Comparison of ENCODE assay signal across 28 cellular contexts in genomic region chr5:146402949-146403348, GRCh38.
"Had no signal": no experiment of that assay in that cellular context is flagged by ENCODE, and none has a peak within 500 bp of the region (broad histone marks: within the 10 kb centered on the region; RNA-seq: fewer than 3 reads in every experiment).

No MANE protein-coding gene starts in this region.

- H3K4me1 ChIP-seq: ascending aorta, colonic mucosa, left ventricle myocardium inferior, right lobe of liver, testis, transverse colon had no signal

- H3K4me1 Mint-ChIP-seq: brain, nephron had no signal

- H3K36me3 Mint-ChIP-seq: brain had no signal

- H3K9me3 ChIP-seq: ascending aorta, colonic mucosa, left ventricle myocardium inferior, mucosa of descending colon, ovary, right lobe of liver, testis, transverse colon had no signal

- H3K4me3 ChIP-seq: ascending aorta, cardiac muscle cell, colonic mucosa, dorsolateral prefrontal cortex, left ventricle myocardium inferior, lung, mucosa of descending colon, ovary, right lobe of liver, testis, transverse colon had no signal

- H3K27ac ChIP-seq: ascending aorta, cardiac muscle cell, colonic mucosa, dorsolateral prefrontal cortex, left ventricle myocardium inferior, ovary, right lobe of liver, testis, transverse colon had no signal

- ATAC-seq: activated CD4-positive, CD25-positive, alpha-beta regulatory T cell treated with anti-CD3 and anti-CD28 coated beads, Interleukin-2, amount 50 U/mL, for 24 hours; mucosa of descending colon; right lobe of liver; stimulated activated naive CD8-positive, alpha-beta T cell treated with anti-CD3 and anti-CD28 coated beads, Interleukin-15, Interleukin-2, amounts not matched to agents 100 U/mL and 50 U/mL, for 24 hours had no signal

- H3K36me3 ChIP-seq: ascending aorta, cardiac muscle cell, colonic mucosa, left ventricle myocardium inferior, ovary, right lobe of liver, transverse colon had no signal

- H3K4me3 Mint-ChIP-seq: activated naive CD4-positive, alpha-beta T cell treated with anti-CD3 and anti-CD28 coated beads for 36 hours; activated naive CD8-positive, alpha-beta T cell treated with anti-CD3 and anti-CD28 coated beads, Interleukin-2, amount 10 ng/mL, durations not matched to agents 7 days and 5 days; activated T-helper 1 cell treated with anti-CD3 and anti-CD28 coated beads, Interleukin-12 subunit alpha, Interleukin-12 subunit beta, Interleukin-2, Interleukin-4 antibody, amounts not matched to agents 30 ng/mL and 10 ng/mL and 1 ng/mL, durations not matched to agents 14 hours and 24 hours and 36 hours; brain; nephron had no signal

- H3K9me3 Mint-ChIP-seq: activated naive CD4-positive, alpha-beta T cell treated with anti-CD3 and anti-CD28 coated beads for 36 hours; activated naive CD8-positive, alpha-beta T cell treated with anti-CD3 and anti-CD28 coated beads, Interleukin-2, amount 10 ng/mL, durations not matched to agents 7 days and 5 days; activated T-helper 1 cell treated with anti-CD3 and anti-CD28 coated beads, Interleukin-12 subunit alpha, Interleukin-12 subunit beta, Interleukin-2, Interleukin-4 antibody, amounts not matched to agents 30 ng/mL and 10 ng/mL and 1 ng/mL, durations not matched to agents 14 hours and 24 hours and 36 hours; brain; nephron had no signal

- H3K27ac Mint-ChIP-seq: activated naive CD4-positive, alpha-beta T cell treated with anti-CD3 and anti-CD28 coated beads for 36 hours; activated naive CD8-positive, alpha-beta T cell treated with anti-CD3 and anti-CD28 coated beads, Interleukin-2, amount 10 ng/mL, durations not matched to agents 7 days and 5 days; activated T-helper 1 cell treated with anti-CD3 and anti-CD28 coated beads, Interleukin-12 subunit alpha, Interleukin-12 subunit beta, Interleukin-2, Interleukin-4 antibody, amounts not matched to agents 30 ng/mL and 10 ng/mL and 1 ng/mL, durations not matched to agents 14 hours and 24 hours and 36 hours; brain; nephron; progenitor cell of endocrine pancreas had no signal

- H3K27me3 ChIP-seq: ascending aorta, colonic mucosa, ovary, right lobe of liver, testis had no signal

- DNase-seq: activated CD4-positive, alpha-beta T cell treated with anti-CD3 and anti-CD28 coated beads for 48 hours; activated CD4-positive, alpha-beta T cell treated with anti-CD3 and anti-CD28 coated beads, Interleukin-2, amount 50 U/mL, for 48 hours; activated CD8-positive, alpha-beta memory T cell treated with anti-CD3 and anti-CD28 coated beads for 24 hours; activated effector memory CD4-positive, alpha-beta T cell treated with anti-CD3 and anti-CD28 coated beads, Interleukin-2, amount 50 U/mL, for 16 hours; activated naive CD4-positive, alpha-beta T cell treated with anti-CD3 and anti-CD28 coated beads for 36 hours; activated naive CD8-positive, alpha-beta T cell treated with anti-CD3 and anti-CD28 coated beads, Interleukin-2, amount 10 ng/mL, durations not matched to agents 7 days and 5 days; cerebellar nuclear complex; colonic mucosa; dorsolateral prefrontal cortex; effector memory CD4-positive, alpha-beta T cell; erythroblast; islet precursor cell; left ventricle myocardium inferior; mucosa of descending colon; ovary; right lobe of liver; stimulated activated CD4-positive, alpha-beta T cell treated with anti-CD3 and anti-CD28 coated beads, Interleukin-2, amount 100 ng/mL, for 48 hours; stimulated activated naive CD8-positive, alpha-beta T cell treated with anti-CD3 and anti-CD28 coated beads, Interleukin-15, Interleukin-2, amounts not matched to agents 100 U/mL and 50 U/mL, for 24 hours; testis; transverse colon had no signal
